Comparison of ENCODE assay signal across 20 cellular contexts in the genomic region with DNA sequence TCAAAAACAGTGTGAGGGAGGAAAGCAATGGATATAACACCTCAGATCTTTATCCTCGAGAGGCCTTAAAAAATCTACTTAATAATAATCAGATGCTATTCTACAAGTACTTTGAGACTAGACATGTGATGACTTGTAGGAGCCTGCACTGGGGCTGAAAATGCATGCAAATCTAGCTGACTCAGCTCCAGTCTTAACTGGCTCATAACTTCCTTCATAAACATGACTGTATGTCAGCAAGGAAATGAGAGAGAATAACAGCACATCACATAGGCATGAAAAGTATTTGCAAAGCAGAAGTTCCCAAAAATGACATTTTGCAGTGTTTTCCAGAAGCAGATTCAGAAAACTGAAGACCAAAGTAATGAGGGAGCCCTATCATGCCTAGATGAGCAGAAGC. TPM values are rescaled to one million over a fixed set of nuclear protein-coding genes. Genes with fewer than 3 reads are reported as not detected.
A peak's percentile ranks its signal among the peaks of the same experiment; 100 is the strongest.
DNase-seq lines count a peak whose midpoint lies in the region; ATAC-seq and TF ChIP-seq lines count a peak whose summit lies in the region.
"Had no signal": no experiment of that assay in that cellular context is flagged by ENCODE, and none has a peak within 500 bp of the region (broad histone marks: within the 10 kb centered on the region; RNA-seq: fewer than 3 reads in every experiment).

No MANE protein-coding gene starts in this region.

- H3K36me3 Mint-ChIP-seq in MCF 10A (ENCODE audit: insufficient read depth, unreplicated experiment): no peaks in the 10 kb centered on the region
- H3K36me3 Mint-ChIP-seq: neural progenitor cell had no signal

- no peaks in the 10 kb centered on the region for H3K27me3 ChIP-seq in kidney epithelial cell (ENCODE audit: control insufficient read depth, insufficient read depth, low read length)
- H3K27me3 ChIP-seq: neural progenitor cell, upper lobe of left lung had no signal

- H3K27ac Mint-ChIP-seq in MCF 10A (ENCODE audit: low read depth, unreplicated experiment): peak overlapping the region; percentile 84
- H3K27ac Mint-ChIP-seq: activated B cell treated with CpG ODN at 0.5 μM for 24 hours; activated naive CD8-positive, alpha-beta T cell treated with anti-CD3 and anti-CD28 coated beads, Interleukin-2, amount 50 U/mL, for 24 hours; dendritic cell treated with granulocyte-macrophage colony-stimulating factor and Interleukin-4, amounts not matched to agents 40 ng/mL and 50 ng/mL, for 4 days; neural progenitor cell had no signal

- no TSS peak for BruUV-seq in MCF 10A (replicated peaks; lab: Mats Ljungman, UMichigan)

- H3K9me3 Mint-ChIP-seq in MCF 10A (ENCODE audit: unreplicated experiment): peaks cover 5% of the 10 kb centered on the region
- H3K9me3 Mint-ChIP-seq: activated naive CD8-positive, alpha-beta T cell treated with anti-CD3 and anti-CD28 coated beads, Interleukin-2, amount 50 U/mL, for 24 hours; dendritic cell treated with granulocyte-macrophage colony-stimulating factor and Interleukin-4, amounts not matched to agents 40 ng/mL and 50 ng/mL, for 4 days had no signal

- CTCF ChIA-PET in MCF 10A (lab: Yijun Ruan, JAX): no interaction called here

- H3K36me3 ChIP-seq in kidney epithelial cell (ENCODE audit: control insufficient read depth, insufficient read depth, low read length): no peaks in the 10 kb centered on the region
- H3K36me3 ChIP-seq: neural progenitor cell, spleen, upper lobe of left lung had no signal

- intact Hi-C loops in MCF 10A (cut with micrococcal nuclease): loop anchor here (2.0 kb wide), 1 partner anchor 53 kb away; no protein-coding TSS in a partner anchor

- H3K4me3 ChIP-seq in kidney epithelial cell (ENCODE audit: low read depth, low read length): no peak overlapping the region
- H3K4me3 ChIP-seq: neural progenitor cell, spleen, upper lobe of left lung had no signal

- POLR2A ChIA-PET in MCF 10A (lab: Yijun Ruan, JAX): interaction anchor here (1.1 to 1.5 kb wide), 3 partner anchors 17 to 36 kb away, joined by 3 to 7 read pairs (median 4); no protein-coding TSS in a partner anchor

- H3K4me1 Mint-ChIP-seq in MCF 10A (ENCODE audit: insufficient read depth, unreplicated experiment): peaks cover 20% of the 10 kb centered on the region
- H3K4me1 Mint-ChIP-seq: activated B cell treated with CpG ODN at 0.5 μM for 24 hours; activated naive CD8-positive, alpha-beta T cell treated with anti-CD3 and anti-CD28 coated beads, Interleukin-2, amount 50 U/mL, for 24 hours; neural progenitor cell had no signal

- H3K27me3 Mint-ChIP-seq in MCF 10A (ENCODE audit: insufficient read depth, unreplicated experiment): no peaks in the 10 kb centered on the region
- H3K27me3 Mint-ChIP-seq: activated B cell treated with CpG ODN at 0.5 μM for 24 hours; dendritic cell treated with granulocyte-macrophage colony-stimulating factor and Interleukin-4, amounts not matched to agents 40 ng/mL and 50 ng/mL, for 4 days had no signal

- DNase-seq in AG08396 (ENCODE audit: low spot score): peak; percentile 15
- peak; percentile 88 for DNase-seq in HT1080 (ENCODE audit: low read depth)
- peak; percentile 84 for DNase-seq in MCF 10A (ENCODE audit: unreplicated experiment)
- peak; percentile 57 for DNase-seq in kidney epithelial cell (ENCODE audit: low read depth)
- no peak for DNase-seq in NOMO-1 treated with dmso at 0.1 percent for 144 hours (lab: John Stamatoyannopoulos, UW; ENCODE audit: unreplicated experiment)
- DNase-seq in NCI-H2081 (lab: John Stamatoyannopoulos, UW): no peak
- DNase-seq: activated B cell treated with CpG ODN at 0.5 μM for 24 hours; activated CD8-positive, alpha-beta memory T cell treated with anti-CD3 and anti-CD28 coated beads, Interleukin-2, amount 50 U/mL, for 48 hours; activated naive CD8-positive, alpha-beta T cell treated with anti-CD3 and anti-CD28 coated beads, Interleukin-2, amount 50 U/mL, for 24 hours; AML-193; glutamatergic neuron; KBM-7; NCI-H1930; spleen; upper lobe of left lung had no signal

- ATAC-seq in HG03045 (IDR thresholded peaks at IDR 0.05; ENCODE audit: unreplicated experiment) (no peak), GM19452 (IDR thresholded peaks at IDR 0.05; ENCODE audit: unreplicated experiment) (no peak)
- ATAC-seq: activated naive CD8-positive, alpha-beta T cell treated with anti-CD3 and anti-CD28 coated beads, Interleukin-2, amount 50 U/mL, for 24 hours had no signal

- H3K4me3 Mint-ChIP-seq in MCF 10A (ENCODE audit: unreplicated experiment): no peak overlapping the region
- H3K4me3 Mint-ChIP-seq: activated B cell treated with CpG ODN at 0.5 μM for 24 hours; activated naive CD8-positive, alpha-beta T cell treated with anti-CD3 and anti-CD28 coated beads, Interleukin-2, amount 50 U/mL, for 24 hours; dendritic cell treated with granulocyte-macrophage colony-stimulating factor and Interleukin-4, amounts not matched to agents 40 ng/mL and 50 ng/mL, for 4 days; neural progenitor cell had no signal

- no peak for TF ChIP-seq CTCF in MCF 10A (IDR thresholded peaks at IDR 0.05; ENCODE audit: unreplicated experiment)
- TF ChIP-seq CTCF in kidney epithelial cell (IDR thresholded peaks at IDR 0.05; ENCODE audit: insufficient read depth, low read length, poor library complexity, severe bottlenecking): no peak

RNA-seq across cellular contexts. Expression of a gene that starts 38.1 kb away (rescaled TPM):
- 0.21 and 0.40 TPM in 2 replicates for total RNA-seq in HT1080 (2014; rRNA removed; shearing (Covaris generic))
- polyA plus RNA-seq in HT1080 (2015; cell fraction: cytosol; rRNA removed): 0.57 and 0.70 TPM in 2 replicates
- polyA plus RNA-seq in HT1080 (2015; cell fraction: nucleus; rRNA removed): 2.8 and 3.3 TPM in 2 replicates
- total RNA-seq in MCF 10A (2022) (not detected in 2 replicates), kidney epithelial cell (0.34 and 0.96 TPM in 2 replicates)
- total RNA-seq: activated B cell treated with CpG ODN at 0.5 μM for 24 hours, liver, spleen, upper lobe of left lung had no signal
- polyA plus RNA-seq: liver, spleen had no signal

RNA-seq across cellular contexts. Expression of a gene that starts 57.2 kb away (rescaled TPM):
- total RNA-seq in HT1080 (2014; rRNA removed; shearing (Covaris generic)): not detected in 2 replicates
- 0.12 TPM in 1 of 2 replicates, not detected in the other for polyA plus RNA-seq in HT1080 (2015; cell fraction: cytosol; rRNA removed)
- not detected in 2 replicates for polyA plus RNA-seq in HT1080 (2015; cell fraction: nucleus; rRNA removed)
- total RNA-seq in MCF 10A (2022): 3.9 and 14.0 TPM in 2 replicates
- 3.0 and 7.4 TPM in 2 replicates for total RNA-seq in kidney epithelial cell
- total RNA-seq: activated B cell treated with CpG ODN at 0.5 μM for 24 hours, liver, spleen, upper lobe of left lung had no signal
- polyA plus RNA-seq: liver, spleen had no signal

Comparison
In these comparisons a context has a peak if more than half of its experiments do, and no peak if none do; other contexts are left out.
1. DNase-seq: peak in AG08396 (single experiment), HT1080 (single experiment), MCF 10A (single experiment) and kidney epithelial cell (single experiment); none in NOMO-1 treated with dmso at 0.1 percent for 144 hours (single experiment) and NCI-H2081 (0 of 2).